20 cellular contexts compared by ENCODE assay signal in genomic region chr9:133227996-133228395, GRCh38. TPM values are rescaled to one million over a fixed set of nuclear protein-coding genes. Genes with fewer than 3 reads are reported as not detected.
"Had no signal": no experiment of that assay in that cellular context is flagged by ENCODE, and none has a peak within 500 bp of the region (broad histone marks: within the 10 kb centered on the region; RNA-seq: fewer than 3 reads in every experiment).

No MANE protein-coding gene starts in this region.

RNA-seq across cellular contexts. Expression of gene OBP2B, which starts 18.9 kb away (rescaled TPM):
- total RNA-seq: activated CD4-positive, alpha-beta memory T cell treated with anti-CD3 and anti-CD28 coated beads, Interleukin-2, amount 10 ng/mL, durations not matched to agents 7 days and 5 days; activated CD4-positive, alpha-beta T cell treated with anti-CD3 and anti-CD28 coated beads, Interleukin-2, amount 10 ng/mL, durations not matched to agents 7 days and 5 days; activated naive CD4-positive, alpha-beta T cell treated with anti-CD3 and anti-CD28 coated beads for 36 hours; activated naive CD8-positive, alpha-beta T cell treated with anti-CD3 and anti-CD28 coated beads for 36 hours; activated T-helper 1 cell treated with anti-CD3 and anti-CD28 coated beads, Interleukin-12 subunit alpha, Interleukin-12 subunit beta, Interleukin-2, Interleukin-4 antibody, amounts not matched to agents 30 ng/mL and 10 ng/mL and 1 ng/mL, durations not matched to agents 14 hours and 24 hours and 36 hours; activated T-helper 2 cell treated with anti-CD3 and anti-CD28 coated beads, Interferon-gamma antibody, Interleukin-2, Interleukin-4, amounts not matched to agents 10 μg/mL and 5 μg/mL and 100 μg/mL, durations not matched to agents 14 hours and 24 hours and 36 hours; aorta; body of pancreas; dermis blood vessel endothelial cell; endothelial cell of umbilical vein; esophagus squamous epithelium; fibroblast of lung; fibroblast of villous mesenchyme; gastroesophageal sphincter; T-cell; T-helper 2 cell treated with Interferon-gamma antibody and Interleukin-4, amounts not matched to agents 100 ng/mL and 5 ng/mL, for 36 hours; WTC11 had no signal
- polyA plus RNA-seq: adrenal gland, aorta, endothelial cell of umbilical vein, esophagus, fibroblast of lung, SK-N-SH had no signal

RNA-seq across cellular contexts. Expression of gene ABO, which starts 47.0 kb away (rescaled TPM):
- total RNA-seq: activated naive CD4-positive, alpha-beta T cell treated with anti-CD3 and anti-CD28 coated beads for 36 hours; activated naive CD8-positive, alpha-beta T cell treated with anti-CD3 and anti-CD28 coated beads for 36 hours; endothelial cell of umbilical vein; fibroblast of lung; fibroblast of villous mesenchyme had no signal
- polyA plus RNA-seq: endothelial cell of umbilical vein, fibroblast of lung, SK-N-SH had no signal
